Comparison of ENCODE assay signal across 1 cellular context in genomic region chr6:142944126-142945066, GRCh38.
TF ChIP-seq lines count a peak whose summit lies in the region.

No MANE protein-coding gene starts in this region.

TF ChIP-seq in GM12878, 131 proteins besides CTCF, POLR2A, EP300 and RAD21 (continued from another document):
- TF ChIP-seq HDAC2 (IDR thresholded peaks at IDR 0.05) (no peak), CREB1 (IDR thresholded peaks at IDR 0.05; ENCODE audit: low read depth) (peak; percentile 86)
